ENCODE assay signal across 9 cellular contexts in genomic region chr1:87265786-87266185, GRCh38.
"Had no signal": no experiment of that assay in that cellular context is flagged by ENCODE, and none has a peak within 500 bp of the region (broad histone marks: within the 10 kb centered on the region; RNA-seq: fewer than 3 reads in every experiment).

No MANE protein-coding gene starts in this region.

- H3K9ac ChIP-seq: GM23248 had no signal

- H3K4me2 ChIP-seq: GM23338 had no signal

- DNase-seq: GM23248, GOT3, H7, H9, HCEC 1CT, HFFc6 had no signal

- H3K9me3 ChIP-seq: HAP-1 had no signal

- H3K4me3 ChIP-seq: GM23248, GM23338, HAP-1 had no signal

- ATAC-seq: GM23338, HCT116 had no signal

- H2AFZ ChIP-seq: GM23248, GM23338 had no signal

- H3K36me3 ChIP-seq: HAP-1 had no signal

- H3K27ac ChIP-seq: GM23248 had no signal
